ENCODE assay signal across 1 cellular context in genomic region chr11:65111537-65112225, GRCh38.
A peak's percentile ranks its signal among the peaks of the same experiment; 100 is the strongest.
TF ChIP-seq lines count a peak whose summit lies in the region.

TM7SF2 (plus strand) TSS chr11:65111872; CDS start chr11:65112016, 144 bp downstream.

TF ChIP-seq in WTC11, 78 proteins besides CTCF, POLR2A, EP300 and RAD21 (continued from another document and continues in another):
- TF ChIP-seq JUN (CRISPR knock-in tag; IDR thresholded peaks at IDR 0.05) (peak; percentile 74; the same call in 1 of the 2 replicates), ZBTB43 (CRISPR knock-in tag; IDR thresholded peaks at IDR 0.05) (0 out of 2 replicates have a peak, but pooled peaks have one; percentile 21), JAZF1 (CRISPR knock-in tag; IDR thresholded peaks at IDR 0.05) (no peak), USF2 (CRISPR knock-in tag; IDR thresholded peaks at IDR 0.05) (no peak), ATF3 (CRISPR knock-in tag; conservative IDR thresholded peaks at IDR 0.05) (no peak), CREB1 (CRISPR knock-in tag; IDR thresholded peaks at IDR 0.05) (no peak), ZNF219 (CRISPR knock-in tag; IDR thresholded peaks at IDR 0.05; ENCODE audit: borderline replicate concordance) (no peak), FOXK1 (CRISPR knock-in tag; IDR thresholded peaks at IDR 0.05) (peak; percentile 60; the same call in 1 of the 2 replicates), ZNF532 (CRISPR knock-in tag; IDR thresholded peaks at IDR 0.05; ENCODE audit: borderline replicate concordance) (peak; percentile 7; the same call in 1 of the 2 replicates), E2F1 (CRISPR knock-in tag; IDR thresholded peaks at IDR 0.05) (no peak), ZNF138 (CRISPR knock-in tag; conservative IDR thresholded peaks at IDR 0.05) (no peak), SP1 (CRISPR knock-in tag; conservative IDR thresholded peaks at IDR 0.05) (peak; percentile 91), CBFB (CRISPR knock-in tag; IDR thresholded peaks at IDR 0.05; ENCODE audit: low read depth) (no peak), TEAD1 (CRISPR knock-in tag; IDR thresholded peaks at IDR 0.05) (0 out of 2 replicates have a peak, but pooled peaks have one; percentile 27), PRDM15 (CRISPR knock-in tag; IDR thresholded peaks at IDR 0.05) (peak; percentile 52; the same call in 1 of the 2 replicates), IRF2 (CRISPR knock-in tag; IDR thresholded peaks at IDR 0.05; ENCODE audit: borderline replicate concordance, low read depth) (no peak), TCF7 (CRISPR knock-in tag; IDR thresholded peaks at IDR 0.05; ENCODE audit: low read depth) (peak; percentile 34; the same call in 1 of the 2 replicates), SOX15 (CRISPR knock-in tag; IDR thresholded peaks at IDR 0.05) (no peak), MYBL2 (CRISPR knock-in tag; IDR thresholded peaks at IDR 0.05) (no peak; the same call in 1 of the 2 replicates), ZNF232 (CRISPR knock-in tag; IDR thresholded peaks at IDR 0.05) (peak; percentile 71; the same call in 1 of the 2 replicates), NFATC4 (CRISPR knock-in tag; IDR thresholded peaks at IDR 0.05) (0 out of 2 replicates have a peak, but pooled peaks have one; percentile 15), FOXP4 (CRISPR knock-in tag; IDR thresholded peaks at IDR 0.05) (no peak), STAT6 (CRISPR knock-in tag; conservative IDR thresholded peaks at IDR 0.05; ENCODE audit: low read depth) (no peak), ELF4 (CRISPR knock-in tag; IDR thresholded peaks at IDR 0.05; ENCODE audit: low read depth) (no peak), HMGXB4 (CRISPR knock-in tag; IDR thresholded peaks at IDR 0.05) (no peak), ZBTB21 (CRISPR knock-in tag; IDR thresholded peaks at IDR 0.05; ENCODE audit: borderline replicate concordance) (no peak), ZNF396 (CRISPR knock-in tag; IDR thresholded peaks at IDR 0.05; ENCODE audit: borderline replicate concordance) (no peak), ATF6 (CRISPR knock-in tag; IDR thresholded peaks at IDR 0.05) (no peak), OVOL2 (CRISPR knock-in tag; IDR thresholded peaks at IDR 0.05; ENCODE audit: borderline replicate concordance) (no peak), CREM (CRISPR knock-in tag; IDR thresholded peaks at IDR 0.05) (peak; percentile 82; the same call in 1 of the 2 replicates), RORB (CRISPR knock-in tag; IDR thresholded peaks at IDR 0.05) (no peak), GABPB1 (CRISPR knock-in tag; IDR thresholded peaks at IDR 0.05) (no peak), SMAD3 (CRISPR knock-in tag; IDR thresholded peaks at IDR 0.05; ENCODE audit: borderline replicate concordance) (peak; percentile 60; the same call in 1 of the 2 replicates), ERG (CRISPR knock-in tag; IDR thresholded peaks at IDR 0.05) (no peak), NFE2L1 (CRISPR knock-in tag; IDR thresholded peaks at IDR 0.05) (no peak)
